In genomic region chr16:81442909-81443687, GRCh38 we compare ENCODE assay signal across 10 cellular contexts. TPM values are rescaled to one million over a fixed set of nuclear protein-coding genes. Genes with fewer than 3 reads are reported as not detected.
A peak's percentile ranks its signal among the peaks of the same experiment; 100 is the strongest.
DNase-seq lines count a peak whose midpoint lies in the region; ATAC-seq and TF ChIP-seq lines count a peak whose summit lies in the region.
"Had no signal": no experiment of that assay in that cellular context is flagged by ENCODE, and none has a peak within 500 bp of the region (broad histone marks: within the 10 kb centered on the region; RNA-seq: fewer than 3 reads in every experiment).

No MANE protein-coding gene starts in this region.

- H4K8ac ChIP-seq in IMR-90 (ENCODE audit: low read depth in 2 of 2, low read length in 2 of 2): no peak overlapping the region

- dilution Hi-C loops in IMR-90 (cut with HindIII; ENCODE audit: low sequenced_read_pairs, unreplicated experiment): no loop called here

- H2BK120ac ChIP-seq in IMR-90 (ENCODE audit: low read depth, low read length): no peak overlapping the region

- TF ChIP-seq POLR2A in IMR-90 (IDR thresholded peaks at IDR 0.05; ENCODE audit: low read depth, low read length): no peak

- H2BK15ac ChIP-seq in IMR-90 (ENCODE audit: low read depth, low read length): no peak overlapping the region

- peak overlapping the region; percentile 75 to 94 (median 85) for H3K4me3 Mint-ChIP-seq in CD4-positive, alpha-beta memory T cell
- H3K4me3 Mint-ChIP-seq in central memory CD8-positive, alpha-beta T cell: peak overlapping the region; percentile 85
- peak overlapping the region; percentile 90 for H3K4me3 Mint-ChIP-seq in neural progenitor cell

- no peak overlapping the region for H3K23ac ChIP-seq in IMR-90 (ENCODE audit: low read depth, low read length)

- H3K27ac ChIP-seq in CD4-positive, alpha-beta memory T cell (ENCODE audit: low read depth, low read length): no peak overlapping the region
- H3K27ac ChIP-seq in IMR-90 (ENCODE audit: insufficient read depth, low read length) (no peak overlapping the region), neural progenitor cell (no peak overlapping the region), colonic mucosa (no peak overlapping the region)

- no peak overlapping the region for H2AK9ac ChIP-seq in IMR-90 (replicated peaks; ENCODE audit: low read depth, low read length, poor library complexity)

- H3K4ac ChIP-seq in IMR-90 (ENCODE audit: low read depth, low read length): no peak overlapping the region

- no peaks in the 10 kb centered on the region; the same call in 1 of the 2 replicates for H3K9me1 ChIP-seq in IMR-90 (ENCODE audit: insufficient read depth, low read length)

- no peaks in the 10 kb centered on the region for H3K27me3 Mint-ChIP-seq in CD4-positive, alpha-beta memory T cell
- H3K27me3 Mint-ChIP-seq in central memory CD8-positive, alpha-beta T cell: no peaks in the 10 kb centered on the region
- peaks cover 14% of the 10 kb centered on the region for H3K27me3 Mint-ChIP-seq in neural progenitor cell (ENCODE audit: insufficient read depth, low read depth)

- H4K5ac ChIP-seq in IMR-90 (ENCODE audit: low read depth, low read length): no peak overlapping the region

- H3K4me1 Mint-ChIP-seq in CD4-positive, alpha-beta memory T cell: peaks cover 12 to 39% (median 28%) of the 10 kb centered on the region in 4 donors
- peaks cover 46% of the 10 kb centered on the region for H3K4me1 Mint-ChIP-seq in central memory CD8-positive, alpha-beta T cell
- H3K4me1 Mint-ChIP-seq in neural progenitor cell: peaks cover 38% of the 10 kb centered on the region

- no peak overlapping the region for H3K18ac ChIP-seq in IMR-90 (ENCODE audit: low read depth, low read length)

- H4K20me1 ChIP-seq in IMR-90 (ENCODE audit: insufficient read depth, low read length): peaks cover 19% of the 10 kb centered on the region
- peaks cover 22% of the 10 kb centered on the region for H4K20me1 ChIP-seq in neural progenitor cell (ENCODE audit: low read depth)

- H3K79me2 ChIP-seq in neural progenitor cell (ENCODE audit: low read depth): peaks cover 31% of the 10 kb centered on the region

- H2AK5ac ChIP-seq in IMR-90 (ENCODE audit: low read depth, low read length): no peak overlapping the region

- peak overlapping the region; percentile 38 for H2AFZ ChIP-seq in IMR-90 (replicated peaks; ENCODE audit: low read length, poor library complexity)
- no peak overlapping the region for H2AFZ ChIP-seq in neural progenitor cell (replicated peaks)

- H3K56ac ChIP-seq in IMR-90 (ENCODE audit: extremely low read depth, insufficient read depth, low read length): no peak overlapping the region

- no peak overlapping the region for H4K91ac ChIP-seq in IMR-90 (ENCODE audit: insufficient read depth, low read depth, low read length)

- H3K4me2 ChIP-seq in IMR-90 (ENCODE audit: low read depth, low read length) (no peak overlapping the region), neural progenitor cell (no peak overlapping the region)

- intact Hi-C loops in CD4-positive, alpha-beta memory T cell (cut with micrococcal nuclease): no loop called here
- intact Hi-C loops in IMR-90 (cut with micrococcal nuclease) (loop anchor here (10.0 kb wide), 1 partner anchor 142 kb away; no protein-coding TSS in a partner anchor), colonic mucosa (cut with DNase I) (no loop called here)

- no peak for DNase-seq in CD4-positive, alpha-beta memory T cell
- no peak for DNase-seq in IMR-90
- DNase-seq in central memory CD8-positive, alpha-beta T cell (ENCODE audit: low spot score in 2 of 2): peak in 1 of 2 donors; percentile 24
- no peak for DNase-seq in neural progenitor cell (ENCODE audit: low spot score)
- DNase-seq in CD1c-positive myeloid dendritic cell (ENCODE audit: extremely low spot score): no peak
- DNase-seq in cerebellar nuclear complex (lab: John Stamatoyannopoulos, UW): no peak
- no peak for DNase-seq in colonic mucosa
- DNase-seq: NCI-H187 treated with DMSO at 0.1 percent for 48 hours; stimulated activated CD4-positive, alpha-beta T cell treated with anti-CD3 and anti-CD28 coated beads, Interleukin-2, amount 100 ng/mL, for 48 hours had no signal

- H3K9ac ChIP-seq in IMR-90 (ENCODE audit: low read depth, low read length) (no peak overlapping the region), neural progenitor cell (no peak overlapping the region), colonic mucosa (ENCODE audit: low read depth in 2 of 2, low read length in 2 of 2) (no peak overlapping the region)

- CTCF ChIA-PET in CD4-positive, alpha-beta memory T cell (lab: Charles Lee; ENCODE audit: partially characterized antibody): interaction anchor here (1.0 kb wide), 1 partner anchor 9 kb away, joined by 3 read pairs; no protein-coding TSS in a partner anchor
- CTCF ChIA-PET in IMR-90 (lab: Yijun Ruan, JAX): interaction anchor here (0.6 kb wide), 1 partner anchor 143 kb away, joined by 3 read pairs; no protein-coding TSS in a partner anchor

- WGBS in IMR-90 (ENCODE audit: extremely low coverage in 2 of 2, insufficient read length in 1 of 2), 2 experiments: 90% methylated on average over 5 of the region's 9 CpGs; no CpG with 5 or more reads in 1 of the 2 experiments

- peaks cover 0 to 13% of the 10 kb centered on the region in 2 donors for H3K36me3 Mint-ChIP-seq in CD4-positive, alpha-beta memory T cell
- peaks cover 30% of the 10 kb centered on the region for H3K36me3 Mint-ChIP-seq in central memory CD8-positive, alpha-beta T cell (ENCODE audit: insufficient read depth)
- peaks cover 2% of the 10 kb centered on the region for H3K36me3 Mint-ChIP-seq in neural progenitor cell

- no peak overlapping the region for H3K14ac ChIP-seq in IMR-90 (replicated peaks; ENCODE audit: low read depth, low read length)

- POLR2A ChIA-PET in CD4-positive, alpha-beta memory T cell (lab: Charles Lee; ENCODE audit: partially characterized antibody): interaction anchor here (0.5 to 4.4 kb wide), 4 partner anchors 26 to 274 kb away, joined by 3 to 42 read pairs (median 4); no protein-coding TSS in a partner anchor
- POLR2A ChIA-PET in IMR-90 (lab: Charles Lee; ENCODE audit: unreplicated experiment): no interaction called here

- TF ChIP-seq CTCF in IMR-90 (conservative IDR thresholded peaks at IDR 0.05; ENCODE audit: low read depth, low read length) (no peak), neural progenitor cell (IDR thresholded peaks at IDR 0.05) (no peak), colonic mucosa (IDR thresholded peaks at IDR 0.05) (no peak)

- peaks cover 7 to 29% of the 10 kb centered on the region in 2 experiments; a peak in 3 of 4 replicates for H3K79me1 ChIP-seq in IMR-90 (ENCODE audit: low read depth in 1 of 2, low read length in 2 of 2)

- no peaks in the 10 kb centered on the region for H3K27me3 ChIP-seq in CD4-positive, alpha-beta memory T cell (ENCODE audit: insufficient read depth, low read length)
- H3K27me3 ChIP-seq in IMR-90 (ENCODE audit: control insufficient read depth, insufficient read depth, low read length) (peaks cover 41% of the 10 kb centered on the region), neural progenitor cell (peaks cover 29% of the 10 kb centered on the region), colonic mucosa (no peaks in the 10 kb centered on the region)

- in situ Hi-C loops in IMR-90 (cut with MboI; ENCODE audit: low sequenced_read_pairs): no loop called here

- H2BK20ac ChIP-seq in IMR-90 (ENCODE audit: low read depth, low read length): no peak overlapping the region

- H2BK5ac ChIP-seq in IMR-90 (ENCODE audit: low read depth, low read length, poor library complexity, severe bottlenecking): no peak overlapping the region

- no peaks in the 10 kb centered on the region for H3K9me3 Mint-ChIP-seq in CD4-positive, alpha-beta memory T cell
- H3K9me3 Mint-ChIP-seq in central memory CD8-positive, alpha-beta T cell: no peaks in the 10 kb centered on the region
- no peaks in the 10 kb centered on the region for H3K9me3 Mint-ChIP-seq in neural progenitor cell

- no TSS peak for BruUV-seq in IMR-90 (replicated peaks; lab: Mats Ljungman, UMichigan)

- H3K9me3 ChIP-seq in CD4-positive, alpha-beta memory T cell (ENCODE audit: control insufficient read depth in 1 of 2, low read length in 2 of 2): no peaks in the 10 kb centered on the region
- H3K9me3 ChIP-seq in IMR-90 (ENCODE audit: control insufficient read depth, insufficient read depth, low read length): no peaks in the 10 kb centered on the region
- no peaks in the 10 kb centered on the region for H3K9me3 ChIP-seq in neural progenitor cell (ENCODE audit: low read depth)
- H3K9me3 ChIP-seq in colonic mucosa: no peaks in the 10 kb centered on the region

- no peak for ATAC-seq in IMR-90 (ENCODE audit: low read depth)
- ATAC-seq in central memory CD8-positive, alpha-beta T cell (replicated peaks; ENCODE audit: extremely low read depth, poor library complexity, severe bottlenecking): peak; percentile 41
- ATAC-seq in GM19455 (IDR thresholded peaks at IDR 0.05; ENCODE audit: unreplicated experiment): no peak

- peaks cover 20% of the 10 kb centered on the region for H3F3A ChIP-seq in neural progenitor cell (ENCODE audit: low read depth)

- H3K4me3 ChIP-seq in CD4-positive, alpha-beta memory T cell (ENCODE audit: low read length in 2 of 2): no peak overlapping the region
- no peak overlapping the region for H3K4me3 ChIP-seq in IMR-90 (ENCODE audit: insufficient read depth, low read depth, low read length)
- H3K4me3 ChIP-seq in neural progenitor cell: no peak overlapping the region
- H3K4me3 ChIP-seq in colonic mucosa: no peak overlapping the region

- H3K36me3 ChIP-seq in CD4-positive, alpha-beta memory T cell (ENCODE audit: insufficient read depth, low read length): no peaks in the 10 kb centered on the region
- H3K36me3 ChIP-seq in IMR-90 (ENCODE audit: control insufficient read depth, insufficient read depth, low read length) (no peaks in the 10 kb centered on the region), neural progenitor cell (no peaks in the 10 kb centered on the region), colonic mucosa (no peaks in the 10 kb centered on the region)

- H3K4me1 ChIP-seq in CD4-positive, alpha-beta memory T cell (ENCODE audit: insufficient read depth, low read length): peaks cover 27% of the 10 kb centered on the region
- H3K4me1 ChIP-seq in IMR-90 (ENCODE audit: control insufficient read depth, insufficient read depth, low read length) (peaks cover 7% of the 10 kb centered on the region), neural progenitor cell (peaks cover 12% of the 10 kb centered on the region), colonic mucosa (no peaks in the 10 kb centered on the region)

- TF ChIP-seq RAD21 in IMR-90 (IDR thresholded peaks at IDR 0.05; ENCODE audit: low read length): no peak

- peak overlapping the region; percentile 93 to 97 (median 95) for H3K27ac Mint-ChIP-seq in CD4-positive, alpha-beta memory T cell
- H3K27ac Mint-ChIP-seq in central memory CD8-positive, alpha-beta T cell (ENCODE audit: low read depth): peak overlapping the region; percentile 97
- peak overlapping the region; percentile 98 for H3K27ac Mint-ChIP-seq in neural progenitor cell

RNA-seq across cellular contexts. Expression of gene CMIP, which starts 1.5 kb away (rescaled TPM):
- total RNA-seq in CD4-positive, alpha-beta memory T cell: 10 to 100 TPM; 33.2 to 36.4 TPM
- polyA plus RNA-seq in CD4-positive, alpha-beta memory T cell: under 1 TPM in 1 of 2 donors, not detected in 1; 0.84 TPM
- total RNA-seq in IMR-90 (2012; rRNA removed) (3.2 and 3.9 TPM in 2 replicates), neural progenitor cell (ENCODE audit: low replicate concordance) (6.6 and 12.5 TPM in 2 replicates), colonic mucosa (100 to 1,000 TPM in 1 of 2 donors, 10 to 100 TPM in 1; 83.4 to 107 TPM)
- 10.2 and 11.6 TPM in 2 replicates for polyA plus RNA-seq in IMR-90 (2012; rRNA removed)
- 9.7 and 13.7 TPM in 2 replicates for polyA plus RNA-seq in IMR-90 (2012; cell fraction: cytosol; rRNA removed)
- 12.7 and 18.3 TPM in 2 replicates for polyA plus RNA-seq in IMR-90 (2012; cell fraction: nucleus; rRNA removed; ENCODE audit: low replicate concordance)
